ENCODE assay signal across 18 cellular contexts in the genomic region with DNA sequence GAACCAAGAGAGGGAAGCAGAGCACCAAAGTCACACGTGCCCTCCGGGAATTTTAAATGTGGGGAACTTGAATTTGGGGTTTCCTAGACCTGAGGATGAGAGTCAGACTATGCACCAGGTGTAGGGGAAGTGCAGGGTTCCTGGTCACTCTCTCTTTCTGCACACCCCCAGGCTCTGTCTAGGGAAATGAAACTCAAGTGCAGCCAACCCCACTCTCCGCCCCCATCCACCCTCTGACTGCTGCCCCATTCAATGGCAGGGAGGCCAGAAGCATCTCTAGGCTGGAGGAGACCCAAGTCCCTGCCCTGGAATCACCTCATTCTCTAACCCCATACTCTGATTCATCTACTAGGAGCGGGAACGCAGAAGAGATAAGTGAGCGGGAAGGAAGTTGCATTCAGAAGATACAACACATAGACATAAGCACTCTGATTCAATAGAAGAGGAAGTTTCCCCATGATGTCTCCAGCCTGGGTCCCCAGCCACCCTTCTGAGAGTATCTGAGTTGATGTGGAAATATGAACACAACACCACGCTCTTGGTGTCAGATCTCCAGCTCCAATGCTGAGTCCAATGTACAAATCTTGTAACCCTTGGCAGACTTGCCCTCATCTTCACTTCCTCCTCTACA. TPM values are rescaled to one million over a fixed set of nuclear protein-coding genes. Genes with fewer than 3 reads are reported as not detected.
DNase-seq lines count a peak whose midpoint lies in the region; ATAC-seq and TF ChIP-seq lines count a peak whose summit lies in the region.
"Had no signal": no experiment of that assay in that cellular context is flagged by ENCODE, and none has a peak within 500 bp of the region (broad histone marks: within the 10 kb centered on the region; RNA-seq: fewer than 3 reads in every experiment).

No MANE protein-coding gene starts in this region.

- H3K4me1 Mint-ChIP-seq in T-helper 17 cell, result peaks cover 2% of the 10 kb centered on the region

- H3K36me3 ChIP-seq in GM06990 (ENCODE audit: control insufficient read depth, insufficient read depth, low read length), result no peaks in the 10 kb centered on the region
- no peaks in the 10 kb centered on the region for H3K36me3 ChIP-seq in mucosa of descending colon (ENCODE audit: low read depth)
- H3K36me3 ChIP-seq: BE2C, MG63, tibial nerve had no signal

- H3K36me3 Mint-ChIP-seq in T-helper 17 cell (ENCODE audit: low read depth), result peaks cover 4% of the 10 kb centered on the region

- TF ChIP-seq CTCF in GM06990 (IDR thresholded peaks at IDR 0.05; ENCODE audit: insufficient read depth, low read length, poor library complexity, severe bottlenecking) (no peak), HL-60 (IDR thresholded peaks at IDR 0.05; ENCODE audit: insufficient read depth, low read length) (no peak), mucosa of descending colon (IDR thresholded peaks at IDR 0.05) (no peak)

- intact Hi-C loops in mucosa of descending colon (cut with DNase I, micrococcal nuclease), result no loop called here

- DNase-seq in GM06990 (ENCODE audit: extremely low read depth, insufficient read length), result peak; percentile 46
- DNase-seq in HL-60 (ENCODE audit: low read depth in 1 of 2, low spot score in 1 of 2), result peak; percentile 60 to 91
- no peak for DNase-seq in T-helper 17 cell
- DNase-seq in mucosa of descending colon, result peak in 1 of 3 donors; percentile 8
- no peak for DNase-seq in islet precursor cell
- DNase-seq in T1000 (lab: John Stamatoyannopoulos, UW), result no peak
- no peak for DNase-seq in SHP77 treated with DMSO at 0.1 percent for 48 hours (lab: John Stamatoyannopoulos, UW)
- DNase-seq: activated T-cell treated with anti-CD3 and anti-CD28 coated beads, Interleukin-2, amount 50 U/mL, for 1 hour; BE2C; glutamatergic neuron; kidney; MG63; stimulated activated CD4-positive, alpha-beta T cell treated with anti-CD3 and anti-CD28 coated beads, Interleukin-2, amount 100 ng/mL, for 24 hours had no signal

- no peak overlapping the region for H3K27ac ChIP-seq in HL-60 (replicated peaks)
- H3K27ac ChIP-seq: tibial nerve had no signal

- peaks cover 62% of the 10 kb centered on the region for H3K27me3 Mint-ChIP-seq in T-helper 17 cell

- ATAC-seq in T-helper 17 cell, result peak; percentile 71
- peak; percentile 59 for ATAC-seq in mucosa of descending colon
- ATAC-seq in GM18519 (IDR thresholded peaks at IDR 0.05; ENCODE audit: low FRiP score, unreplicated experiment), result no peak

- H3K27me3 ChIP-seq in GM06990 (replicated peaks; ENCODE audit: control insufficient read depth, insufficient read depth, low read length) (no peaks in the 10 kb centered on the region; the same call in 1 of the 2 replicates), HL-60 (ENCODE audit: insufficient read depth, poor library complexity, severe bottlenecking) (no peaks in the 10 kb centered on the region)

- no peak overlapping the region for H3K4me3 Mint-ChIP-seq in T-helper 17 cell

- H3K4me3 ChIP-seq in GM06990 (replicated peaks; ENCODE audit: low read depth, low read length) (no peak overlapping the region), HL-60 (replicated peaks; ENCODE audit: insufficient read depth, low read length) (no peak overlapping the region), mucosa of descending colon (no peak overlapping the region)
- H3K4me3 ChIP-seq: MG63, tibial nerve had no signal

- no peaks in the 10 kb centered on the region for H3K4me1 ChIP-seq in mucosa of descending colon (ENCODE audit: low read depth)
- H3K4me1 ChIP-seq: BE2C, tibial nerve had no signal

- no peak overlapping the region for H3K27ac Mint-ChIP-seq in T-helper 17 cell

- H3K9me3 ChIP-seq in T-helper 17 cell (ENCODE audit: control insufficient read depth, low read length, poor library complexity, severe bottlenecking) (no peaks in the 10 kb centered on the region), mucosa of descending colon (peaks cover 2% of the 10 kb centered on the region)
- H3K9me3 ChIP-seq: BE2C, MG63, tibial nerve had no signal

RNA-seq across cellular contexts. Expression of gene SIGLEC14, which starts 4.7 kb away (rescaled TPM):
- total RNA-seq in T-helper 17 cell, result 1 to 10 TPM in 1 of 2 donors, under 1 TPM in 1; 0.86 to 3.3 TPM
- total RNA-seq in mucosa of descending colon, result 1 to 10 TPM in 2 of 3 donors, not detected in 1; 3.5 to 7.9 TPM
- total RNA-seq: chondrocyte, myocyte had no signal

RNA-seq across cellular contexts. Expression of gene SIGLEC5, which starts 21.1 kb away (rescaled TPM):
- total RNA-seq in T-helper 17 cell (under 1 TPM in 1 of 2 donors, not detected in 1; 0.37 TPM), mucosa of descending colon (under 1 TPM in 2 of 3 donors, not detected in 1; 0.32 to 0.84 TPM)
- total RNA-seq: chondrocyte, Daoy, kidney, myocyte had no signal

RNA-seq across cellular contexts. Expression of gene SPACA6, which starts 41.8 kb away (rescaled TPM):
- total RNA-seq in T-helper 17 cell, result 1 to 10 TPM; 4.3 to 6.4 TPM
- 10 to 100 TPM in 1 of 3 donors, 1 to 10 TPM in 2; 2.9 to 35.5 (median 4.1) TPM for total RNA-seq in mucosa of descending colon

Comparison
In these comparisons a context has a peak if more than half of its experiments do, and no peak if none do; other contexts are left out.
1. DNase-seq: peak in GM06990 (single experiment) and HL-60 (2 of 2); none in T-helper 17 cell (0 of 3), islet precursor cell (single experiment), T1000 (single experiment) and SHP77 treated with DMSO at 0.1 percent for 48 hours (single experiment).